In the genomic region with DNA sequence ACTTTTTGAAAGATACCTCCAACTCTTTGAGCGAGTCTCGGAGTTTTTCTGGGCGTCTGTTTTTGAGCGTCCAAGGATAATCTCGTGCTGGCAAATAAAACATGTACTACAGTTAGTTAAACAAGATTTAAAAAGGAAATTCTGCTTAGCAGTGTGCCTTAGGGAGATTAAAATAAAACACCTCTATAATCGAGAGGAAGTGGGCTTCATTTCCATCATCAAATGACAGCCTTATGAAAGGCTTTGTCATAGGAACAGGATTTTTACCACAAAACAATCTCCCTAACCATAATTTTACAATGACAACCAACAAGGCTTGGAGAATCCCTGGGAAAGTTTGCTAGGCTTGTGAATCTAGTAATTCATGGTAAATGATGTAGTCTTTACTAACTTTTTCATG, we compare ENCODE assay signal across 20 cellular contexts.
DNase-seq lines count a peak whose midpoint lies in the region; ATAC-seq, FAIRE-seq and TF ChIP-seq lines count a peak whose summit lies in the region.
"Had no signal": no experiment of that assay in that cellular context is flagged by ENCODE, and none has a peak within 500 bp of the region (broad histone marks: within the 10 kb centered on the region; RNA-seq: fewer than 3 reads in every experiment).

No MANE protein-coding gene starts in this region.

- no peaks in the 10 kb centered on the region for H3K9me2 ChIP-seq in OCI-LY7 (ENCODE audit: insufficient read depth, low read length)

- no peak for DNase-seq in left ventricle myocardium inferior
- DNase-seq in right atrium auricular region (ENCODE audit: low spot score): no peak
- peak; percentile 72 for DNase-seq in SK-MEL-5 (ENCODE audit: low read depth, low spot score)
- DNase-seq in HepG2 (ENCODE audit: low spot score): no peak
- no peak for DNase-seq in CD8-positive, alpha-beta memory T cell
- DNase-seq in OCI-LY7 (ENCODE audit: low spot score): no peak
- DNase-seq in NCI-H1092 (lab: John Stamatoyannopoulos, UW): no peak
- DNase-seq: AML-193; CD8-positive, alpha-beta T cell; GM23248; NCI-H1092 treated with DMSO at 0.1 percent for 48 hours; NCI-H1436 treated with DMSO at 0.1 percent for 48 hours; NCI-H510A; NK-92 treated with Interleukin-12 subunit alpha and Interleukin-12 subunit beta, amount 100 ng/mL, for 24 hours; SJCRH30 had no signal

- no peaks in the 10 kb centered on the region for H3K36me3 ChIP-seq in left ventricle myocardium inferior
- no peaks in the 10 kb centered on the region for H3K36me3 ChIP-seq in right atrium auricular region
- no peaks in the 10 kb centered on the region for H3K36me3 ChIP-seq in endocrine pancreas (ENCODE audit: control insufficient read depth, insufficient read depth, low read length)
- H3K36me3 ChIP-seq in HepG2 (replicated peaks in 1 of 2; ENCODE audit: control insufficient read depth in 1 of 2, insufficient read depth in 2 of 2, low read length in 2 of 2): no peaks in the 10 kb centered on the region
- H3K36me3 ChIP-seq in CD8-positive, alpha-beta memory T cell (ENCODE audit: insufficient read depth, low read length): no peaks in the 10 kb centered on the region
- no peaks in the 10 kb centered on the region for H3K36me3 ChIP-seq in OCI-LY7 (ENCODE audit: insufficient read depth, low read length)
- H3K36me3 ChIP-seq: SJCRH30 had no signal

- no peak for FAIRE-seq in HepG2 (lab: Jason Lieb, UNC)
- FAIRE-seq: GM12892, K562 had no signal

- H3K36me3 Mint-ChIP-seq in CD8-positive, alpha-beta memory T cell: peaks cover 14 to 30% (median 23%) of the 10 kb centered on the region in 3 donors

- no peak for ATAC-seq in HepG2
- ATAC-seq: CD8-positive, alpha-beta T cell; HCT116; K562; Panc1 had no signal

- POLR2A ChIA-PET in HepG2 (lab: Yijun Ruan, JAX) (no interaction called here), OCI-LY7 (lab: Charles Lee) (interaction anchor here (0.6 to 0.7 kb wide), 2 partner anchors 10 to 141 kb away, joined by 4 to 5 read pairs; no protein-coding TSS in a partner anchor)
- POLR2A ChIA-PET in CD8-positive, alpha-beta memory T cell (lab: Charles Lee): no interaction called here

- H3K9me3 Mint-ChIP-seq in CD8-positive, alpha-beta memory T cell: peaks cover 0 to 4% (median 0%) of the 10 kb centered on the region in 5 donors
- H3K9me3 Mint-ChIP-seq: CD8-positive, alpha-beta T cell had no signal

- H3K27me3 Mint-ChIP-seq in CD8-positive, alpha-beta memory T cell: no peaks in the 10 kb centered on the region

- CTCF ChIA-PET in HepG2 (lab: Yijun Ruan, JAX; ENCODE audit: low intra/inter-chr PET ratio, low total read pairs): no interaction called here
- CTCF ChIA-PET in CD8-positive, alpha-beta memory T cell (lab: Charles Lee): no interaction called here
- CTCF ChIA-PET in OCI-LY7 (lab: Charles Lee; ENCODE audit: unreplicated experiment): no interaction called here

- no peaks in the 10 kb centered on the region for H3K4me1 Mint-ChIP-seq in CD8-positive, alpha-beta memory T cell

- TF ChIP-seq RAD21 in HepG2 (CRISPR knock-in tag; IDR thresholded peaks at IDR 0.05): no peak

- H3K9me3 ChIP-seq in left ventricle myocardium inferior (replicated peaks) (no peaks in the 10 kb centered on the region), right atrium auricular region (no peaks in the 10 kb centered on the region), endocrine pancreas (ENCODE audit: control insufficient read depth, low read length) (no peaks in the 10 kb centered on the region), HepG2 (ENCODE audit: low read length) (no peaks in the 10 kb centered on the region), OCI-LY7 (ENCODE audit: low read length) (no peaks in the 10 kb centered on the region)
- H3K9me3 ChIP-seq in CD8-positive, alpha-beta memory T cell (ENCODE audit: low read length): no peaks in the 10 kb centered on the region
- H3K9me3 ChIP-seq: SJCRH30 had no signal

- BruUV-seq in HepG2 (replicated peaks; lab: Mats Ljungman, UMichigan): no TSS peak
- no TSS peak for BruUV-seq in OCI-LY7 (replicated peaks; lab: Mats Ljungman, UMichigan)

- H3K4me1 ChIP-seq in left ventricle myocardium inferior (no peaks in the 10 kb centered on the region), right atrium auricular region (no peaks in the 10 kb centered on the region), endocrine pancreas (ENCODE audit: control insufficient read depth, insufficient read depth, low read length) (peaks cover 5% of the 10 kb centered on the region), HepG2 (ENCODE audit: insufficient read depth, low read length) (no peaks in the 10 kb centered on the region), OCI-LY7 (ENCODE audit: insufficient read depth, low read length, poor library complexity, severe bottlenecking) (no peaks in the 10 kb centered on the region)
- H3K4me1 ChIP-seq in CD8-positive, alpha-beta memory T cell (ENCODE audit: insufficient read depth, low read length): no peaks in the 10 kb centered on the region

- intact Hi-C loops in left ventricle myocardium inferior (cut with micrococcal nuclease) (loop anchor here (10.0 kb wide), 1 partner anchor 700 kb away; no protein-coding TSS in a partner anchor), HepG2 (cut with micrococcal nuclease; ENCODE audit: unreplicated experiment) (no loop called here), OCI-LY7 (cut with micrococcal nuclease; ENCODE audit: unreplicated experiment) (no loop called here)

- TF ChIP-seq EP300 in HepG2 (IDR thresholded peaks at IDR 0.05; ENCODE audit: low read depth in 2 of 2, low read length in 2 of 2) (no peak), HepG2 (CRISPR knock-in tag; IDR thresholded peaks at IDR 0.05; ENCODE audit: borderline replicate concordance) (no peak)

- TF ChIP-seq CTCF in left ventricle myocardium inferior (IDR thresholded peaks at IDR 0.05; ENCODE audit: borderline replicate concordance): no peak
- no peak for TF ChIP-seq CTCF in right atrium auricular region (IDR thresholded peaks at IDR 0.05)
- TF ChIP-seq CTCF in HepG2 (CRISPR knock-in tag; IDR thresholded peaks at IDR 0.05): no peak
- no peak for TF ChIP-seq CTCF in OCI-LY7 (conservative IDR thresholded peaks at IDR 0.05; ENCODE audit: low read length)

- no peak overlapping the region for H3K4me3 Mint-ChIP-seq in CD8-positive, alpha-beta memory T cell
- H3K4me3 Mint-ChIP-seq: CD8-positive, alpha-beta T cell had no signal

- H3K27ac ChIP-seq in left ventricle myocardium inferior (replicated peaks) (peak overlapping the region; percentile 12), right atrium auricular region (no peak overlapping the region), HepG2 (ENCODE audit: extremely low read length, insufficient read depth, low read length) (no peak overlapping the region), OCI-LY7 (ENCODE audit: low read depth, low read length, poor library complexity, severe bottlenecking) (no peak overlapping the region)
- H3K27ac ChIP-seq in CD8-positive, alpha-beta memory T cell (ENCODE audit: low read depth, low read length): no peak overlapping the region
- H3K27ac ChIP-seq: GM23248, SJCRH30 had no signal

- H3K4me2 ChIP-seq in HepG2 (ENCODE audit: low read depth, low read length): no peak overlapping the region
- H3K4me2 ChIP-seq in OCI-LY7 (ENCODE audit: low read length): no peak overlapping the region

- no peaks in the 10 kb centered on the region for H3K27me3 ChIP-seq in left ventricle myocardium inferior (ENCODE audit: low read depth)
- H3K27me3 ChIP-seq in right atrium auricular region: no peaks in the 10 kb centered on the region
- H3K27me3 ChIP-seq in endocrine pancreas (ENCODE audit: control insufficient read depth, insufficient read depth, low read length): no peaks in the 10 kb centered on the region
- H3K27me3 ChIP-seq in HepG2 (ENCODE audit: control insufficient read depth in 1 of 2, insufficient read depth in 2 of 2, low read length in 2 of 2): no peaks in the 10 kb centered on the region
- H3K27me3 ChIP-seq in CD8-positive, alpha-beta memory T cell (ENCODE audit: insufficient read depth, low read length, poor library complexity, severe bottlenecking): no peaks in the 10 kb centered on the region
- H3K27me3 ChIP-seq: SJCRH30 had no signal

- TF ChIP-seq POLR2A in HepG2 (IDR thresholded peaks at IDR 0.05; ENCODE audit: insufficient read depth in 1 of 2, low read depth in 2 of 2, low read length in 2 of 2): no peak

- WGBS in HepG2 (ENCODE audit: low lambda C conversion rate): 91% methylated on average over 6 of the region's 6 CpGs

- no peak overlapping the region for H3K27ac Mint-ChIP-seq in CD8-positive, alpha-beta memory T cell
- H3K27ac Mint-ChIP-seq: CD8-positive, alpha-beta T cell had no signal

- H3K9ac ChIP-seq in endocrine pancreas (ENCODE audit: control insufficient read depth, insufficient read depth, low read length): no peak overlapping the region
- no peak overlapping the region for H3K9ac ChIP-seq in HepG2 (ENCODE audit: insufficient read depth, low read depth, low read length)
- H3K9ac ChIP-seq: GM23248 had no signal

- in situ Hi-C loops in SK-MEL-5 (cut with HindIII; ENCODE audit: low pct_unique_long_range_greater_than_20kb, low sequenced_read_pairs) (no loop called here), HepG2 (cut with HindIII; ENCODE audit: extremely low pct_ligation_motif_present, low pct_unique_long_range_greater_than_20kb) (loop anchor here (10.0 kb wide), 1 partner anchor 410 kb away; no protein-coding TSS in a partner anchor)

- H3K4me3 ChIP-seq in left ventricle myocardium inferior (peak overlapping the region; percentile 22), right atrium auricular region (peak overlapping the region in 1 of 2 donors; percentile 5), endocrine pancreas (ENCODE audit: control insufficient read depth, insufficient read depth, low read length) (peak overlapping the region; percentile 47), HepG2 (replicated peaks in 1 of 3; ENCODE audit: insufficient read depth in 1 of 3, low read depth in 2 of 3, low read length in 3 of 3) (no peak overlapping the region), OCI-LY7 (ENCODE audit: low read depth, low read length, poor library complexity, severe bottlenecking) (no peak overlapping the region)
- no peak overlapping the region for H3K4me3 ChIP-seq in CD8-positive, alpha-beta memory T cell (ENCODE audit: low read length)
- H3K4me3 ChIP-seq: GM23248, K562, SJCRH30 had no signal

- H2AFZ ChIP-seq in HepG2 (ENCODE audit: low read length) (no peak overlapping the region), OCI-LY7 (ENCODE audit: low read length) (no peak overlapping the region)
- H2AFZ ChIP-seq: GM23248 had no signal

- H4K20me1 ChIP-seq in HepG2 (ENCODE audit: insufficient read depth, low read length) (no peaks in the 10 kb centered on the region), OCI-LY7 (ENCODE audit: insufficient read depth, low read length) (no peaks in the 10 kb centered on the region)

- H3K79me2 ChIP-seq in HepG2 (ENCODE audit: insufficient read depth, low read length) (no peaks in the 10 kb centered on the region), OCI-LY7 (ENCODE audit: insufficient read depth, low read depth, low read length) (no peaks in the 10 kb centered on the region)

TF ChIP-seq in HepG2, 621 proteins besides CTCF, POLR2A, EP300 and RAD21 (continues in another document):
- TF ChIP-seq SNAPC2 (CRISPR knock-in tag; IDR thresholded peaks at IDR 0.05) (no peak), NRL (CRISPR knock-in tag; IDR thresholded peaks at IDR 0.05; ENCODE audit: borderline replicate concordance) (no peak), CENPX (CRISPR knock-in tag; IDR thresholded peaks at IDR 0.05) (no peak), ZSCAN21 (CRISPR knock-in tag; IDR thresholded peaks at IDR 0.05; ENCODE audit: borderline replicate concordance) (no peak)

Comparison
In these comparisons a context has a peak if more than half of its experiments do, and no peak if none do; other contexts are left out.
1. H3K4me3 ChIP-seq: peak in left ventricle myocardium inferior (single experiment) and endocrine pancreas (single experiment); none in HepG2 (0 of 3), CD8-positive, alpha-beta memory T cell (single experiment) and OCI-LY7 (single experiment).